ENCODE assay signal across 11 cellular contexts in genomic region chr2:135532581-135532980, GRCh38. TPM values are rescaled to one million over a fixed set of nuclear protein-coding genes. Genes with fewer than 3 reads are reported as not detected.
DNase-seq lines count a peak whose midpoint lies in the region; ATAC-seq and TF ChIP-seq lines count a peak whose summit lies in the region.
"Had no signal": no experiment of that assay in that cellular context is flagged by ENCODE, and none has a peak within 500 bp of the region (broad histone marks: within the 10 kb centered on the region; RNA-seq: fewer than 3 reads in every experiment).

No MANE protein-coding gene starts in this region.

- TF ChIP-seq POLR2A in heart left ventricle (IDR thresholded peaks at IDR 0.05): no peak

- H3K27ac ChIP-seq in heart left ventricle: peak overlapping the region in 1 of 12 donors; percentile 79
- no peak overlapping the region; the same call in 1 of the 2 replicates for H3K27ac ChIP-seq in WERI-Rb-1

- no peak overlapping the region for H3K4me3 Mint-ChIP-seq in type B pancreatic cell

- peaks cover 14% of the 10 kb centered on the region for H3K4me1 Mint-ChIP-seq in type B pancreatic cell (ENCODE audit: unreplicated experiment)

- H3K4me3 ChIP-seq in heart left ventricle: peak overlapping the region in 9 of 12 donors; percentile 61 to 92 (median 83)
- peak overlapping the region; percentile 61 for H3K4me3 ChIP-seq in WERI-Rb-1 (ENCODE audit: low read depth, low read length)
- peak overlapping the region; percentile 89 for H3K4me3 ChIP-seq in iPS-15b (ENCODE audit: low read depth, low read length)

- intact Hi-C loops in heart left ventricle (cut with DNase I) (loop anchor here in 4 of 10 donors (5.0 to 10.0 kb wide), 4 partner anchors 210 to 615 kb away; partner anchors contain the start of genes CCNT2 (in 3 of the 4), UBXN4 (in 2 of the 4) and RAB3GAP1 (in 1 of the 4)), left ventricle myocardium superior (cut with micrococcal nuclease) (no loop called here)

- peaks cover 0 to 21% (median 7%) of the 10 kb centered on the region in 12 donors for H3K4me1 ChIP-seq in heart left ventricle
- H3K4me1 ChIP-seq in iPS-15b (ENCODE audit: control insufficient read depth, insufficient read depth, low read length): no peaks in the 10 kb centered on the region

- no peaks in the 10 kb centered on the region for H3K36me3 ChIP-seq in heart left ventricle
- H3K36me3 ChIP-seq in WERI-Rb-1: peaks cover 3% of the 10 kb centered on the region; the same call in 1 of the 2 replicates
- peaks cover 5% of the 10 kb centered on the region for H3K36me3 ChIP-seq in iPS-15b (ENCODE audit: control insufficient read depth, insufficient read depth, low read length)

- peak overlapping the region; percentile 73 for H3K27ac Mint-ChIP-seq in type B pancreatic cell

- no peaks in the 10 kb centered on the region for H3K9me3 Mint-ChIP-seq in type B pancreatic cell

- H3K27me3 ChIP-seq in heart left ventricle (no peaks in the 10 kb centered on the region), WERI-Rb-1 (ENCODE audit: insufficient read depth, low read depth, severe bottlenecking) (no peaks in the 10 kb centered on the region), iPS-15b (ENCODE audit: control insufficient read depth, insufficient read depth, low read length) (no peaks in the 10 kb centered on the region)
- H3K27me3 ChIP-seq: SJSA1 had no signal

- H3K9ac ChIP-seq in iPS-15b (ENCODE audit: low read depth, low read length): no peak overlapping the region

- no peaks in the 10 kb centered on the region for H3K9me3 ChIP-seq in heart left ventricle
- H3K9me3 ChIP-seq in WERI-Rb-1 (ENCODE audit: severe bottlenecking): no peaks in the 10 kb centered on the region
- no peaks in the 10 kb centered on the region for H3K9me3 ChIP-seq in iPS-15b (ENCODE audit: control insufficient read depth, insufficient read depth, low read length)
- H3K9me3 ChIP-seq: SJSA1 had no signal

- DNase-seq in heart left ventricle (no peak), left ventricle myocardium superior (no peak), WERI-Rb-1 (no peak), type B pancreatic cell (ENCODE audit: extremely low spot score, unreplicated experiment) (no peak), HPDE6-E6E7 (ENCODE audit: extremely low spot score) (no peak), COLO668 (lab: John Stamatoyannopoulos, UW; ENCODE audit: unreplicated experiment) (no peak)
- DNase-seq: activated effector memory CD4-positive, alpha-beta T cell treated with Interleukin-2 at 50 U/mL for 16 hours; COR-L47 had no signal

- no peaks in the 10 kb centered on the region for H3K27me3 Mint-ChIP-seq in type B pancreatic cell

- TF ChIP-seq CTCF in heart left ventricle (IDR thresholded peaks at IDR 0.05) (no peak), WERI-Rb-1 (IDR thresholded peaks at IDR 0.05; ENCODE audit: low read depth, low read length) (no peak), type B pancreatic cell (conservative IDR thresholded peaks at IDR 0.05) (no peak)

- WGBS in heart left ventricle, 4 donors: 53 to 58% (median 57%) methylated on average over 3 of the region's 3 CpGs

- peaks cover 3% of the 10 kb centered on the region for H3K36me3 Mint-ChIP-seq in type B pancreatic cell

- ATAC-seq in heart left ventricle (no peak), left ventricle myocardium superior (no peak), HG03378 (IDR thresholded peaks at IDR 0.05; ENCODE audit: unreplicated experiment) (no peak)

RNA-seq across cellular contexts. Expression of gene R3HDM1, which starts 1.3 kb away (rescaled TPM):
- 10 to 100 TPM; 11.3 to 24.3 (median 18.5) TPM for total RNA-seq in heart left ventricle
- polyA plus RNA-seq in heart left ventricle: 1 to 10 TPM; 5.7 to 9.4 TPM
- 17.7 TPM for total RNA-seq in left ventricle myocardium superior
- total RNA-seq in type B pancreatic cell (ENCODE audit: low replicate concordance): 20.9 and 47.5 TPM in 2 replicates

RNA-seq across cellular contexts. Expression of gene ZRANB3, which starts 1.6 kb away (rescaled TPM):
- total RNA-seq in heart left ventricle: 1 to 10 TPM; 1.2 to 4.1 (median 1.5) TPM
- 1 to 10 TPM in 1 of 2 donors, under 1 TPM in 1; 0.69 to 1.7 TPM for polyA plus RNA-seq in heart left ventricle
- 2.7 TPM for total RNA-seq in left ventricle myocardium superior
- total RNA-seq in type B pancreatic cell (ENCODE audit: low replicate concordance): 5.6 and 15.8 TPM in 2 replicates
